ENCODE assay signal across 10 cellular contexts in genomic region chr9:120965344-120966004, GRCh38. TPM values are rescaled to one million over a fixed set of nuclear protein-coding genes. Genes with fewer than 3 reads are reported as not detected.
DNase-seq lines count a peak whose midpoint lies in the region; ATAC-seq and TF ChIP-seq lines count a peak whose summit lies in the region.
"Had no signal": no experiment of that assay in that cellular context is flagged by ENCODE, and none has a peak within 500 bp of the region (broad histone marks: within the 10 kb centered on the region; RNA-seq: fewer than 3 reads in every experiment).

No MANE protein-coding gene starts in this region.

- ATAC-seq in heart left ventricle (peak; percentile 26 to 67 (median 40)), sciatic nerve (peak; percentile 91), HG02938 (IDR thresholded peaks at IDR 0.05; ENCODE audit: unreplicated experiment) (no peak), HG03342 (IDR thresholded peaks at IDR 0.05; ENCODE audit: unreplicated experiment) (no peak), HG02885 (IDR thresholded peaks at IDR 0.05; ENCODE audit: poor library complexity, unreplicated experiment) (no peak), T-helper 17 cell (no peak)

- H3K27me3 Mint-ChIP-seq in T-helper 17 cell = no peaks in the 10 kb centered on the region

- no peak overlapping the region for H3K27ac Mint-ChIP-seq in T-helper 17 cell

- H3K27ac ChIP-seq in heart left ventricle = peak overlapping the region in 5 of 12 donors; percentile 2 to 70 (median 29)

- WGBS in heart left ventricle, 4 donors = 75 to 81% (median 78%) methylated on average over 4 of the region's 4 CpGs

- H3K4me1 Mint-ChIP-seq in T-helper 17 cell = peaks cover 2% of the 10 kb centered on the region

- no peak for TF ChIP-seq CTCF in heart left ventricle (IDR thresholded peaks at IDR 0.05)

- no peaks in the 10 kb centered on the region for H3K27me3 ChIP-seq in NT2/D1 (ENCODE audit: insufficient read depth, insufficient read length)
- H3K27me3 ChIP-seq in heart left ventricle = no peaks in the 10 kb centered on the region

- no peaks in the 10 kb centered on the region for H3K36me3 ChIP-seq in NT2/D1 (ENCODE audit: insufficient read depth, insufficient read length, low read length)
- peaks cover 0 to 12% (median 0%) of the 10 kb centered on the region in 9 donors for H3K36me3 ChIP-seq in heart left ventricle

- peaks cover 13% of the 10 kb centered on the region for H3K36me3 Mint-ChIP-seq in T-helper 17 cell (ENCODE audit: low read depth)

- DNase-seq in NCI-H1092 treated with DMSO at 0.1 percent for 48 hours (lab: John Stamatoyannopoulos, UW) (peak; percentile 93), NT2/D1 (ENCODE audit: low read depth, low spot score) (peak; percentile 86), heart left ventricle (no peak), sciatic nerve (ENCODE audit: low spot score) (no peak), T-helper 17 cell (no peak)
- DNase-seq: activated T-cell treated with anti-CD3 and anti-CD28 coated beads for 4 hours; stimulated activated naive CD4-positive, alpha-beta T cell had no signal

- H3K9me3 ChIP-seq in NT2/D1 (ENCODE audit: insufficient read depth, low read length) = no peaks in the 10 kb centered on the region
- H3K9me3 ChIP-seq in heart left ventricle = no peaks in the 10 kb centered on the region
- H3K9me3 ChIP-seq in T-helper 17 cell (ENCODE audit: control insufficient read depth, low read length, poor library complexity, severe bottlenecking) = no peaks in the 10 kb centered on the region

- H3K9ac ChIP-seq in NT2/D1 (ENCODE audit: insufficient read length, low read depth) = no peak overlapping the region

- H3K4me1 ChIP-seq in NT2/D1 (ENCODE audit: insufficient read depth, insufficient read length) (peaks cover 6% of the 10 kb centered on the region), heart left ventricle (peaks cover 0 to 7% (median 0%) of the 10 kb centered on the region in 12 donors)

- H3K4me3 Mint-ChIP-seq in T-helper 17 cell = no peak overlapping the region

- no peak for TF ChIP-seq POLR2A in heart left ventricle (IDR thresholded peaks at IDR 0.05)

- intact Hi-C loops in heart left ventricle (cut with DNase I) (no loop called here), sciatic nerve (cut with DNase I) (no loop called here)

- H3K4me3 ChIP-seq in NT2/D1 (ENCODE audit: insufficient read length, low read depth) = no peak overlapping the region
- no peak overlapping the region for H3K4me3 ChIP-seq in heart left ventricle

RNA-seq across cellular contexts. Expression of gene TRAF1, which starts 38.9 kb away (rescaled TPM):
- 1 to 10 TPM in 7 of 9 donors, under 1 TPM in 2; 0.93 to 7.8 (median 1.8) TPM for total RNA-seq in heart left ventricle
- 1 to 10 TPM; 1.7 to 2.4 TPM for polyA plus RNA-seq in heart left ventricle
- 8.0 TPM for total RNA-seq in sciatic nerve
- total RNA-seq in T-helper 17 cell = 100 to 1,000 TPM; 103 to 118 TPM

Comparison
In these comparisons a context has a peak if more than half of its experiments do, and no peak if none do; other contexts are left out.
1. DNase-seq: peak in NCI-H1092 treated with DMSO at 0.1 percent for 48 hours (single experiment) and NT2/D1 (single experiment); none in heart left ventricle (0 of 5), sciatic nerve (single experiment) and T-helper 17 cell (0 of 3).
2. ATAC-seq: peak in heart left ventricle (4 of 4) and sciatic nerve (single experiment); none in HG02938 (single experiment), HG03342 (single experiment), HG02885 (single experiment) and T-helper 17 cell (single experiment).
3. RNA of gene TRAF1, which starts 38.9 kb away (total RNA-seq): 103 to 118 TPM in T-helper 17 cell; 8.0 TPM in sciatic nerve (single experiment) and 0.93 to 7.8 TPM in heart left ventricle; every median in the first group is over 10 times any median in the second.